In genomic region chr2:110101911-110102774, GRCh38 we compare ENCODE assay signal across 9 cellular contexts. TPM values are rescaled to one million over a fixed set of nuclear protein-coding genes. Genes with fewer than 3 reads are reported as not detected.
DNase-seq lines count a peak whose midpoint lies in the region; ATAC-seq, FAIRE-seq and TF ChIP-seq lines count a peak whose summit lies in the region.
"Had no signal": no experiment of that assay in that cellular context is flagged by ENCODE, and none has a peak within 500 bp of the region (broad histone marks: within the 10 kb centered on the region; RNA-seq: fewer than 3 reads in every experiment).

No MANE protein-coding gene starts in this region.

- H3K27me3 ChIP-seq in parathyroid adenoma (ENCODE audit: control insufficient read depth, insufficient read depth, low read length), result no peaks in the 10 kb centered on the region

- no peaks in the 10 kb centered on the region for H3K27me3 Mint-ChIP-seq in Calu3 (ENCODE audit: unreplicated experiment)

- H3K36me3 ChIP-seq in parathyroid adenoma (ENCODE audit: control insufficient read depth, insufficient read depth, low read length), result no peaks in the 10 kb centered on the region

- TF ChIP-seq CTCF in Calu3 (IDR thresholded peaks at IDR 0.05; ENCODE audit: unreplicated experiment) (no peak), parathyroid adenoma (IDR thresholded peaks at IDR 0.05) (no peak)

- peak overlapping the region; percentile 63 for H3K27ac ChIP-seq in parathyroid adenoma

- peaks cover 97% of the 10 kb centered on the region for H3K4me1 Mint-ChIP-seq in Calu3 (ENCODE audit: low read depth, unreplicated experiment)

- DNase-seq in Calu3 (no peak), fibroblast of gingiva (ENCODE audit: low read depth) (peak; percentile 9), urothelium cell line (ENCODE audit: low spot score) (no peak), DMS114 treated with DMSO at 0.1 percent for 48 hours (lab: John Stamatoyannopoulos, UW; ENCODE audit: unreplicated experiment) (no peak), UCSD-AML1 (lab: John Stamatoyannopoulos, UW; ENCODE audit: unreplicated experiment) (no peak)

- BruUV-seq in Calu3 (replicated peaks; lab: Mats Ljungman, UMichigan), result no TSS peak

- H3K4me3 ChIP-seq in parathyroid adenoma (ENCODE audit: low read depth, low read length), result no peak overlapping the region

- peaks cover 5% of the 10 kb centered on the region for H3K4me1 ChIP-seq in parathyroid adenoma

- H3K4me2 ChIP-seq in parathyroid adenoma (ENCODE audit: low read length), result no peak overlapping the region

- CTCF ChIA-PET in Calu3 (lab: Charles Lee), result interaction anchor here (1.3 to 1.4 kb wide), 2 partner anchors 11 to 13 kb away, joined by 3 read pairs; partner anchors contain the start of gene MALL

- H3K9me3 ChIP-seq in parathyroid adenoma (ENCODE audit: control insufficient read depth, low read length), result no peaks in the 10 kb centered on the region

- peak overlapping the region; percentile 60 for H3K4me3 Mint-ChIP-seq in Calu3 (ENCODE audit: low read depth, unreplicated experiment)

- H3K9me3 Mint-ChIP-seq in Calu3 (ENCODE audit: low read depth, unreplicated experiment), result no peaks in the 10 kb centered on the region

- intact Hi-C loops in Calu3 (cut with micrococcal nuclease; ENCODE audit: unreplicated experiment), result no loop called here

- H3K79me2 ChIP-seq in parathyroid adenoma, result no peaks in the 10 kb centered on the region

- no peak for FAIRE-seq in urothelium cell line (lab: Jason Lieb, UNC)
- FAIRE-seq: endometrium had no signal

- peak; percentile 4; the same call in 2 of the 3 replicates for ATAC-seq in SK-N-SH treated with all-trans-retinoic acid at 6 μM for 48 hours
- ATAC-seq in HG03025 (IDR thresholded peaks at IDR 0.05; ENCODE audit: low FRiP score, unreplicated experiment), result no peak

- H3K27ac Mint-ChIP-seq in Calu3 (ENCODE audit: unreplicated experiment), result peak overlapping the region; percentile 100

- no peak overlapping the region for H3K9ac ChIP-seq in parathyroid adenoma

- H2AFZ ChIP-seq in parathyroid adenoma, result no peak overlapping the region

- H3K36me3 Mint-ChIP-seq in Calu3 (ENCODE audit: insufficient read depth, unreplicated experiment), result peaks cover 33% of the 10 kb centered on the region

TF ChIP-seq in SK-N-SH treated with all-trans-retinoic acid at 6 μM for 48 hours, 23 proteins besides CTCF, POLR2A, EP300 and RAD21:
- TF ChIP-seq GLIS3 (CRISPR knock-in tag; IDR thresholded peaks at IDR 0.05) (no peak), ZNF565 (CRISPR knock-in tag; conservative IDR thresholded peaks at IDR 0.05; ENCODE audit: low read depth) (no peak), PATZ1 (CRISPR knock-in tag; IDR thresholded peaks at IDR 0.05; ENCODE audit: borderline replicate concordance) (no peak), RARB (CRISPR knock-in tag; IDR thresholded peaks at IDR 0.05) (no peak), ZFP30 (CRISPR knock-in tag; IDR thresholded peaks at IDR 0.05) (no peak), PPARA (CRISPR knock-in tag; IDR thresholded peaks at IDR 0.05; ENCODE audit: borderline replicate concordance) (no peak), ARNTL (CRISPR knock-in tag; IDR thresholded peaks at IDR 0.05; ENCODE audit: borderline replicate concordance, low read depth) (no peak), TCF4 (CRISPR knock-in tag; IDR thresholded peaks at IDR 0.05; ENCODE audit: borderline replicate concordance) (no peak), TSHZ2 (CRISPR knock-in tag; IDR thresholded peaks at IDR 0.05) (no peak), ISL1 (CRISPR knock-in tag; IDR thresholded peaks at IDR 0.05) (no peak), BACH2 (CRISPR knock-in tag; IDR thresholded peaks at IDR 0.05; ENCODE audit: borderline replicate concordance) (no peak), CSRNP3 (CRISPR knock-in tag; IDR thresholded peaks at IDR 0.05) (no peak), SNAI2 (CRISPR knock-in tag; IDR thresholded peaks at IDR 0.05) (no peak), TOX (CRISPR knock-in tag; IDR thresholded peaks at IDR 0.05; ENCODE audit: borderline replicate concordance) (no peak)

RNA-seq across cellular contexts. Expression of gene MALL, which starts 13.5 kb away (rescaled TPM):
- 51.5 and 72.6 TPM in 2 replicates for total RNA-seq in Calu3 (2022)
